ENCODE assay signal across 21 cellular contexts in genomic region chr12:52618216-52618615, GRCh38. TPM values are rescaled to one million over a fixed set of nuclear protein-coding genes. Genes with fewer than 3 reads are reported as not detected.
DNase-seq lines count a peak whose midpoint lies in the region; ATAC-seq and TF ChIP-seq lines count a peak whose summit lies in the region.
"Had no signal": no experiment of that assay in that cellular context is flagged by ENCODE, and none has a peak within 500 bp of the region (broad histone marks: within the 10 kb centered on the region; RNA-seq: fewer than 3 reads in every experiment).

Gene KRT73 (minus strand): TSS chr12:52618559. CDS start chr12:52618524, 35 bp downstream.

- H3K9me3 Mint-ChIP-seq in activated CD8-positive, alpha-beta T cell treated with anti-CD3 and anti-CD28 coated beads, Interleukin-2, amount 10 ng/mL, durations not matched to agents 7 days and 5 days (ENCODE audit: insufficient read depth), result peaks cover 7% of the 10 kb centered on the region
- H3K9me3 Mint-ChIP-seq in activated CD8-positive, alpha-beta T cell treated with anti-CD3 and anti-CD28 coated beads for 36 hours, result peaks cover 5% of the 10 kb centered on the region
- no peaks in the 10 kb centered on the region for H3K9me3 Mint-ChIP-seq in CD4-positive, alpha-beta T cell
- H3K9me3 Mint-ChIP-seq in osteocyte (ENCODE audit: unreplicated experiment), result no peaks in the 10 kb centered on the region
- H3K9me3 Mint-ChIP-seq in glutamatergic neuron (ENCODE audit: unreplicated experiment), result peaks cover 2% of the 10 kb centered on the region
- H3K9me3 Mint-ChIP-seq: HFFc6 had no signal

- H3K4me3 Mint-ChIP-seq in activated CD8-positive, alpha-beta T cell treated with anti-CD3 and anti-CD28 coated beads, Interleukin-2, amount 10 ng/mL, durations not matched to agents 7 days and 5 days, result no peak within 1 kb of the TSS
- H3K4me3 Mint-ChIP-seq in activated CD8-positive, alpha-beta T cell treated with anti-CD3 and anti-CD28 coated beads for 36 hours, result no peak within 1 kb of the TSS
- H3K4me3 Mint-ChIP-seq in CD4-positive, alpha-beta T cell, result peak within 1 kb of the TSS; percentile 22
- H3K4me3 Mint-ChIP-seq in osteocyte (ENCODE audit: unreplicated experiment) (no peak within 1 kb of the TSS), glutamatergic neuron (ENCODE audit: unreplicated experiment) (no peak within 1 kb of the TSS)
- H3K4me3 Mint-ChIP-seq: B cell, HFFc6 had no signal

- no peak within 1 kb of the TSS for H3K27ac Mint-ChIP-seq in activated CD8-positive, alpha-beta T cell treated with anti-CD3 and anti-CD28 coated beads, Interleukin-2, amount 10 ng/mL, durations not matched to agents 7 days and 5 days
- H3K27ac Mint-ChIP-seq in activated CD8-positive, alpha-beta T cell treated with anti-CD3 and anti-CD28 coated beads for 36 hours, result no peak within 1 kb of the TSS
- peak within 1 kb of the TSS; percentile 89 for H3K27ac Mint-ChIP-seq in CD4-positive, alpha-beta T cell
- H3K27ac Mint-ChIP-seq in osteocyte (ENCODE audit: unreplicated experiment), result no peak within 1 kb of the TSS
- H3K27ac Mint-ChIP-seq in glutamatergic neuron (ENCODE audit: unreplicated experiment), result no peak within 1 kb of the TSS
- H3K27ac Mint-ChIP-seq: B cell, HFFc6 had no signal

- CTCF ChIA-PET in activated CD8-positive, alpha-beta T cell treated with anti-CD3 and anti-CD28 coated beads, Interleukin-2, amount 10 ng/mL, durations not matched to agents 7 days and 5 days (lab: Charles Lee), result no interaction called here
- CTCF ChIA-PET in activated CD8-positive, alpha-beta T cell treated with anti-CD3 and anti-CD28 coated beads for 36 hours (lab: Charles Lee), result interaction anchor here (1.0 to 1.8 kb wide), 2 partner anchors 8 to 16 kb away, joined by 3 to 5 read pairs; no protein-coding TSS in a partner anchor
- CTCF ChIA-PET in CD4-positive, alpha-beta T cell (lab: Charles Lee), result interaction anchor here (1.4 to 2.3 kb wide), 2 partner anchors 9 to 262 kb away, joined by 3 to 4 read pairs; no protein-coding TSS in a partner anchor

- H3K4me1 Mint-ChIP-seq in activated CD8-positive, alpha-beta T cell treated with anti-CD3 and anti-CD28 coated beads, Interleukin-2, amount 10 ng/mL, durations not matched to agents 7 days and 5 days (ENCODE audit: low read depth), result peaks cover 31% of the 10 kb centered on the region
- peaks cover 50% of the 10 kb centered on the region for H3K4me1 Mint-ChIP-seq in activated CD8-positive, alpha-beta T cell treated with anti-CD3 and anti-CD28 coated beads for 36 hours (ENCODE audit: low read depth)
- peaks cover 96% of the 10 kb centered on the region for H3K4me1 Mint-ChIP-seq in CD4-positive, alpha-beta T cell (ENCODE audit: low read depth)
- H3K4me1 Mint-ChIP-seq in osteocyte (ENCODE audit: unreplicated experiment) (no peaks in the 10 kb centered on the region), glutamatergic neuron (ENCODE audit: low read depth, unreplicated experiment) (no peaks in the 10 kb centered on the region)
- H3K4me1 Mint-ChIP-seq: B cell had no signal

- no peaks in the 10 kb centered on the region for H3K36me3 Mint-ChIP-seq in activated CD8-positive, alpha-beta T cell treated with anti-CD3 and anti-CD28 coated beads, Interleukin-2, amount 10 ng/mL, durations not matched to agents 7 days and 5 days (ENCODE audit: low read depth)
- H3K36me3 Mint-ChIP-seq in activated CD8-positive, alpha-beta T cell treated with anti-CD3 and anti-CD28 coated beads for 36 hours (ENCODE audit: low read depth), result peaks cover 3% of the 10 kb centered on the region
- H3K36me3 Mint-ChIP-seq in CD4-positive, alpha-beta T cell (ENCODE audit: low read depth), result peaks cover 20% of the 10 kb centered on the region
- H3K36me3 Mint-ChIP-seq in osteocyte (ENCODE audit: unreplicated experiment) (no peaks in the 10 kb centered on the region), glutamatergic neuron (ENCODE audit: unreplicated experiment) (peaks cover 9% of the 10 kb centered on the region)

- ATAC-seq in activated CD8-positive, alpha-beta T cell treated with anti-CD3 and anti-CD28 coated beads, Interleukin-2, amount 10 ng/mL, durations not matched to agents 7 days and 5 days, result no peak
- ATAC-seq in activated CD8-positive, alpha-beta T cell treated with anti-CD3 and anti-CD28 coated beads for 36 hours, result no peak
- ATAC-seq in CD4-positive, alpha-beta T cell (ENCODE audit: poor library complexity), result no peak
- no peak for ATAC-seq in HG03045 (IDR thresholded peaks at IDR 0.05; ENCODE audit: unreplicated experiment)
- ATAC-seq: PC-3 had no signal

- H3K27me3 Mint-ChIP-seq in activated CD8-positive, alpha-beta T cell treated with anti-CD3 and anti-CD28 coated beads, Interleukin-2, amount 10 ng/mL, durations not matched to agents 7 days and 5 days (ENCODE audit: low read depth), result peaks cover 3% of the 10 kb centered on the region
- H3K27me3 Mint-ChIP-seq in activated CD8-positive, alpha-beta T cell treated with anti-CD3 and anti-CD28 coated beads for 36 hours, result no peaks in the 10 kb centered on the region
- no peaks in the 10 kb centered on the region for H3K27me3 Mint-ChIP-seq in CD4-positive, alpha-beta T cell
- H3K27me3 Mint-ChIP-seq in osteocyte (ENCODE audit: unreplicated experiment), result peaks cover 56% of the 10 kb centered on the region
- peaks cover 8% of the 10 kb centered on the region for H3K27me3 Mint-ChIP-seq in glutamatergic neuron (ENCODE audit: unreplicated experiment)

- peak; percentile 5 for DNase-seq in activated CD8-positive, alpha-beta T cell treated with anti-CD3 and anti-CD28 coated beads, Interleukin-2, amount 10 ng/mL, durations not matched to agents 7 days and 5 days
- DNase-seq in activated CD8-positive, alpha-beta T cell treated with anti-CD3 and anti-CD28 coated beads for 36 hours, result no peak
- DNase-seq in CD4-positive, alpha-beta T cell, result no peak
- DNase-seq in ecto neural progenitor cell (ENCODE audit: low spot score) (peak; percentile 48), osteocyte (ENCODE audit: extremely low spot score, unreplicated experiment) (peak; percentile 82), glutamatergic neuron (no peak)
- DNase-seq: Caco-2, GDM1, HFFc6, NCI-H1436, NCI-H2029, NCI-H526, PC-3 had no signal

- no peaks in the 10 kb centered on the region for H3K27me3 ChIP-seq in CD4-positive, alpha-beta T cell (ENCODE audit: control insufficient read depth, insufficient read depth, low read length)

- no peaks in the 10 kb centered on the region for H3K9me3 ChIP-seq in CD4-positive, alpha-beta T cell (ENCODE audit: control insufficient read depth, low read length)
- H3K9me3 ChIP-seq: Caco-2 had no signal

- no peak within 1 kb of the TSS for H3K27ac ChIP-seq in CD4-positive, alpha-beta T cell (ENCODE audit: low read depth, low read length)
- H3K27ac ChIP-seq: HL-60, RWPE1 had no signal

- intact Hi-C loops in activated CD8-positive, alpha-beta T cell treated with anti-CD3 and anti-CD28 coated beads for 36 hours (cut with micrococcal nuclease), result no loop called here
- intact Hi-C loops in CD4-positive, alpha-beta T cell (cut with DNase I, micrococcal nuclease), result no loop called here

- no peak for TF ChIP-seq CTCF in activated CD8-positive, alpha-beta T cell treated with anti-CD3 and anti-CD28 coated beads for 36 hours (IDR thresholded peaks at IDR 0.05)
- no peak for TF ChIP-seq CTCF in CD4-positive, alpha-beta T cell (IDR thresholded peaks at IDR 0.05)
- TF ChIP-seq CTCF in osteocyte (IDR thresholded peaks at IDR 0.05) (no peak), glutamatergic neuron (IDR thresholded peaks at IDR 0.05; ENCODE audit: partially characterized antibody, unreplicated experiment) (no peak)

- POLR2A ChIA-PET in activated CD8-positive, alpha-beta T cell treated with anti-CD3 and anti-CD28 coated beads, Interleukin-2, amount 10 ng/mL, durations not matched to agents 7 days and 5 days (lab: Charles Lee), result no interaction called here
- POLR2A ChIA-PET in activated CD8-positive, alpha-beta T cell treated with anti-CD3 and anti-CD28 coated beads for 36 hours (lab: Charles Lee), result interaction anchor here (0.6 kb wide), 1 partner anchor 130 kb away, joined by 3 read pairs; no protein-coding TSS in a partner anchor
- POLR2A ChIA-PET in CD4-positive, alpha-beta T cell (lab: Charles Lee), result interaction anchor here (1.0 to 1.8 kb wide), 5 partner anchors 8 to 73 kb away, joined by 3 to 6 read pairs (median 4); no protein-coding TSS in a partner anchor

RNA-seq across cellular contexts. Expression of gene KRT73, which starts in this region (rescaled TPM):
- under 1 TPM; 0.45 to 0.91 TPM for total RNA-seq in activated CD8-positive, alpha-beta T cell treated with anti-CD3 and anti-CD28 coated beads, Interleukin-2, amount 10 ng/mL, durations not matched to agents 7 days and 5 days
- under 1 TPM in 1 of 2 experiments, not detected in 1; 0.20 TPM for total RNA-seq in activated CD8-positive, alpha-beta T cell treated with anti-CD3 and anti-CD28 coated beads for 36 hours
- 10 to 100 TPM; 67.2 to 69.7 TPM for total RNA-seq in CD4-positive, alpha-beta T cell
- total RNA-seq in osteocyte (not detected in 2 replicates), glutamatergic neuron (ENCODE audit: unreplicated experiment) (not detected)
- total RNA-seq: A172, B cell, Caco-2, Daoy, HFFc6, HT1080, M059J, PC-3 had no signal

Comparison
In these comparisons a context has a peak if more than half of its experiments do, and no peak if none do; other contexts are left out.
1. RNA of gene KRT73 (total RNA-seq): 67.2 to 69.7 TPM in CD4-positive, alpha-beta T cell; 0.45 to 0.91 TPM in activated CD8-positive, alpha-beta T cell treated with anti-CD3 and anti-CD28 coated beads, Interleukin-2, amount 10 ng/mL, durations not matched to agents 7 days and 5 days, 0.20 TPM in activated CD8-positive, alpha-beta T cell treated with anti-CD3 and anti-CD28 coated beads for 36 hours, not detected in osteocyte and not detected in glutamatergic neuron (single experiment); every median in the first group is over 10 times any median in the second.
2. Peak in DNase-seq in activated CD8-positive, alpha-beta T cell treated with anti-CD3 and anti-CD28 coated beads, Interleukin-2, amount 10 ng/mL, durations not matched to agents 7 days and 5 days; RNA of the gene not detected or under 1 TPM.
3. Peak in DNase-seq in osteocyte; RNA of the gene not detected or under 1 TPM.